In genomic region chr3:52289747-52290595, GRCh38 we compare ENCODE assay signal across 2 cellular contexts.
TF ChIP-seq lines count a peak whose summit lies in the region.

No MANE protein-coding gene starts in this region.

TF ChIP-seq in SK-N-SH, 30 proteins besides CTCF, POLR2A, EP300 and RAD21 (continued from another document):
- TF ChIP-seq, protein P1, sequence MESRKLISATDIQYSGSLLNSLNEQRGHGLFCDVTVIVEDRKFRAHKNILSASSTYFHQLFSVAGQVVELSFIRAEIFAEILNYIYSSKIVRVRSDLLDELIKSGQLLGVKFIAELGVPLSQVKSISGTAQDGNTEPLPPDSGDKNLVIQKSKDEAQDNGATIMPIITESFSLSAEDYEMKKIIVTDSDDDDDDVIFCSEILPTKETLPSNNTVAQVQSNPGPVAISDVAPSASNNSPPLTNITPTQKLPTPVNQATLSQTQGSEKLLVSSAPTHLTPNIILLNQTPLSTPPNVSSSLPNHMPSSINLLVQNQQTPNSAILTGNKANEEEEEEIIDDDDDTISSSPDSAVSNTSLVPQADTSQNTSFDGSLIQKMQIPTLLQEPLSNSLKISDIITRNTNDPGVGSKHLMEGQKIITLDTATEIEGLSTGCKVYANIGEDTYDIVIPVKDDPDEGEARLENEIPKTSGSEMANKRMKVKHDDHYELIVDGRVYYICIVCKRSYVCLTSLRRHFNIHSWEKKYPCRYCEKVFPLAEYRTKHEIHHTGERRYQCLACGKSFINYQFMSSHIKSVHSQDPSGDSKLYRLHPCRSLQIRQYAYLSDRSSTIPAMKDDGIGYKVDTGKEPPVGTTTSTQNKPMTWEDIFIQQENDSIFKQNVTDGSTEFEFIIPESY (IDR thresholded peaks at IDR 0.05; ENCODE audit: borderline replicate concordance, low read depth) = no peak
- no peak for TF ChIP-seq RFX5 (IDR thresholded peaks at IDR 0.05; ENCODE audit: low read length)

TF ChIP-seq in SK-N-SH treated with all-trans-retinoic acid at 6 μM for 48 hours, 23 proteins besides CTCF, POLR2A, EP300 and RAD21 (continued from another document):
- TF ChIP-seq, protein P2, sequence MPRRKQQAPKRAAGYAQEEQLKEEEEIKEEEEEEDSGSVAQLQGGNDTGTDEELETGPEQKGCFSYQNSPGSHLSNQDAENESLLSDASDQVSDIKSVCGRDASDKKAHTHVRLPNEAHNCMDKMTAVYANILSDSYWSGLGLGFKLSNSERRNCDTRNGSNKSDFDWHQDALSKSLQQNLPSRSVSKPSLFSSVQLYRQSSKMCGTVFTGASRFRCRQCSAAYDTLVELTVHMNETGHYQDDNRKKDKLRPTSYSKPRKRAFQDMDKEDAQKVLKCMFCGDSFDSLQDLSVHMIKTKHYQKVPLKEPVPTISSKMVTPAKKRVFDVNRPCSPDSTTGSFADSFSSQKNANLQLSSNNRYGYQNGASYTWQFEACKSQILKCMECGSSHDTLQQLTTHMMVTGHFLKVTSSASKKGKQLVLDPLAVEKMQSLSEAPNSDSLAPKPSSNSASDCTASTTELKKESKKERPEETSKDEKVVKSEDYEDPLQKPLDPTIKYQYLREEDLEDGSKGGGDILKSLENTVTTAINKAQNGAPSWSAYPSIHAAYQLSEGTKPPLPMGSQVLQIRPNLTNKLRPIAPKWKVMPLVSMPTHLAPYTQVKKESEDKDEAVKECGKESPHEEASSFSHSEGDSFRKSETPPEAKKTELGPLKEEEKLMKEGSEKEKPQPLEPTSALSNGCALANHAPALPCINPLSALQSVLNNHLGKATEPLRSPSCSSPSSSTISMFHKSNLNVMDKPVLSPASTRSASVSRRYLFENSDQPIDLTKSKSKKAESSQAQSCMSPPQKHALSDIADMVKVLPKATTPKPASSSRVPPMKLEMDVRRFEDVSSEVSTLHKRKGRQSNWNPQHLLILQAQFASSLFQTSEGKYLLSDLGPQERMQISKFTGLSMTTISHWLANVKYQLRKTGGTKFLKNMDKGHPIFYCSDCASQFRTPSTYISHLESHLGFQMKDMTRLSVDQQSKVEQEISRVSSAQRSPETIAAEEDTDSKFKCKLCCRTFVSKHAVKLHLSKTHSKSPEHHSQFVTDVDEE (CRISPR knock-in tag; IDR thresholded peaks at IDR 0.05) = no peak
- TF ChIP-seq TCF4 (CRISPR knock-in tag; IDR thresholded peaks at IDR 0.05; ENCODE audit: borderline replicate concordance) = no peak
- TF ChIP-seq, protein P3, sequence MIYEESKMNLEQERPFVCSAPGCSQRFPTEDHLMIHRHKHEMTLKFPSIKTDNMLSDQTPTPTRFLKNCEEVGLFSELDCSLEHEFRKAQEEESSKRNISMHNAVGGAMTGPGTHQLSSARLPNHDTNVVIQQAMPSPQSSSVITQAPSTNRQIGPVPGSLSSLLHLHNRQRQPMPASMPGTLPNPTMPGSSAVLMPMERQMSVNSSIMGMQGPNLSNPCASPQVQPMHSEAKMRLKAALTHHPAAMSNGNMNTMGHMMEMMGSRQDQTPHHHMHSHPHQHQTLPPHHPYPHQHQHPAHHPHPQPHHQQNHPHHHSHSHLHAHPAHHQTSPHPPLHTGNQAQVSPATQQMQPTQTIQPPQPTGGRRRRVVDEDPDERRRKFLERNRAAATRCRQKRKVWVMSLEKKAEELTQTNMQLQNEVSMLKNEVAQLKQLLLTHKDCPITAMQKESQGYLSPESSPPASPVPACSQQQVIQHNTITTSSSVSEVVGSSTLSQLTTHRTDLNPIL (CRISPR knock-in tag; IDR thresholded peaks at IDR 0.05; ENCODE audit: low read depth) = no peak
TF ChIP-seq in SK-N-SH treated with all-trans-retinoic acid at 6 μM for 48 hours: peak in this region for 0.
